Comparison of ENCODE assay signal across 8 cellular contexts in genomic region chr1:151790940-151791651, GRCh38. TPM values are rescaled to one million over a fixed set of nuclear protein-coding genes. Genes with fewer than 3 reads are reported as not detected.
DNase-seq lines count a peak whose midpoint lies in the region; ATAC-seq and TF ChIP-seq lines count a peak whose summit lies in the region.

No MANE protein-coding gene starts in this region.

- H3K4me1 ChIP-seq in body of pancreas, result peaks cover 8% of the 10 kb centered on the region

- TF ChIP-seq CTCF in body of pancreas (IDR thresholded peaks at IDR 0.05), result no peak

- no peaks in the 10 kb centered on the region for H3K27me3 ChIP-seq in body of pancreas

- no peak for TF ChIP-seq POLR2A in body of pancreas (IDR thresholded peaks at IDR 0.05)

- DNase-seq in AG08396 (ENCODE audit: low spot score) (peak; percentile 49), NCI-H69 (lab: John Stamatoyannopoulos, UW) (peak; percentile 76), body of pancreas (peak in 1 of 4 donors; percentile 29), left kidney (ENCODE audit: low read depth, low spot score) (peak; percentile 49)
- no peak for DNase-seq in central memory CD4-positive, alpha-beta T cell

- H3K36me3 ChIP-seq in body of pancreas (replicated peaks in 1 of 2; ENCODE audit: insufficient read depth in 1 of 2, low read depth in 2 of 2), result no peaks in the 10 kb centered on the region

- 0 to 1% methylated on average over 12 to 48 of the region's 52 CpGs for WGBS in body of pancreas, 2 donors

- ATAC-seq in GM21528 (IDR thresholded peaks at IDR 0.05; ENCODE audit: low FRiP score, unreplicated experiment) (peak; percentile 10), body of pancreas (peak; percentile 4), GM18868 (IDR thresholded peaks at IDR 0.05; ENCODE audit: unreplicated experiment) (no peak)

- H3K4me3 ChIP-seq in body of pancreas, result peak overlapping the region; percentile 39 to 90

- intact Hi-C loops in body of pancreas (cut with DNase I), result no loop called here

- no peaks in the 10 kb centered on the region for H3K9me3 ChIP-seq in body of pancreas

- H3K27ac ChIP-seq in body of pancreas (peak overlapping the region; percentile 35 to 79 (median 63)), temporal lobe (ENCODE audit: low read depth, low read length) (peak overlapping the region; percentile 71)

RNA-seq across cellular contexts. Expression of gene TDRKH, which starts 0.8 kb away (rescaled TPM):
- total RNA-seq in body of pancreas (1 to 10 TPM; 2.6 to 4.0 TPM), temporal lobe (18.7 TPM)

RNA-seq across cellular contexts. Expression of gene LINGO4, which starts 14.1 kb away (rescaled TPM):
- total RNA-seq in body of pancreas, result 1 to 10 TPM in 1 of 2 donors, under 1 TPM in 1; 0.66 to 1.6 TPM
- total RNA-seq in temporal lobe, result not detected

RNA-seq across cellular contexts. Expression of gene MRPL9, which starts 27.8 kb away (rescaled TPM):
- total RNA-seq in body of pancreas (10 to 100 TPM; 24.6 to 40.2 TPM), temporal lobe (40.6 TPM)

RNA-seq across cellular contexts. Expression of gene RORC, which starts 40.5 kb away (rescaled TPM):
- 10 to 100 TPM; 32.3 to 51.4 TPM for total RNA-seq in body of pancreas
- total RNA-seq in temporal lobe, result under 0.01 TPM

RNA-seq across cellular contexts. Expression of gene C2CD4D, which starts 48.5 kb away (rescaled TPM):
- total RNA-seq in body of pancreas, result 1 to 10 TPM in 1 of 2 donors, under 1 TPM in 1; 0.26 to 2.6 TPM
- not detected for total RNA-seq in temporal lobe
